Comparison of ENCODE assay signal across 26 cellular contexts in the genomic region with DNA sequence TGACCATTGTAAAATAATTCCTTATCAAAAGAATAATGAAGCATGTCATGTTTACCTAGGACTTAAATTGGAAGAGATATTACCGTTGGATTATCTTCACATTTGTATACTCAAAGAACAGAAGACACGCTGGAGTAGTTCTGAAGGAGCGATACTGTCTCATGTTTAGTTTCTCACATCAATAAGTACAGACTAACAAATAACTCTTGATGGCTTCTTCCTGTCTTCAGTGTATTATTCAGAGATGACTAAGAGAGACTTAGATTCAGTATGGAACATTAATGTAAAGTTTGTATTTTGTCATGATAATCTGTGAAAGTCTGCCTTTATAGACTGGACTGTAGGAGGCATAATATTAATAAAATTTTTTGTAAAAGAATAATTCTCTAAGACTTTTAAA.
A peak's percentile ranks its signal among the peaks of the same experiment; 100 is the strongest.
DNase-seq lines count a peak whose midpoint lies in the region; ATAC-seq, FAIRE-seq and TF ChIP-seq lines count a peak whose summit lies in the region.
"Had no signal": no experiment of that assay in that cellular context is flagged by ENCODE, and none has a peak within 500 bp of the region (broad histone marks: within the 10 kb centered on the region; RNA-seq: fewer than 3 reads in every experiment).

No MANE protein-coding gene starts in this region.

- H3K4me1 ChIP-seq in OCI-LY1 (ENCODE audit: insufficient read depth, low read length, severe bottlenecking) (peaks cover 54% of the 10 kb centered on the region), endothelial cell of umbilical vein (ENCODE audit: control insufficient read depth, extremely low read depth, insufficient read depth, low read length) (no peaks in the 10 kb centered on the region), esophagus squamous epithelium (no peaks in the 10 kb centered on the region)
- H3K4me1 ChIP-seq: BE2C, Peyer's patch had no signal

- H3K79me2 ChIP-seq in OCI-LY1 (ENCODE audit: insufficient read depth, low read length) (no peaks in the 10 kb centered on the region), endothelial cell of umbilical vein (ENCODE audit: control insufficient read depth, insufficient read depth, low read length) (no peaks in the 10 kb centered on the region)

- H3K36me3 Mint-ChIP-seq in stimulated activated naive CD8-positive, alpha-beta T cell treated with anti-CD3 and anti-CD28 coated beads, Interleukin-15, Interleukin-2, amounts not matched to agents 100 ng/mL and 50 ng/mL, for 24 hours (ENCODE audit: low read depth): no peaks in the 10 kb centered on the region
- H3K36me3 Mint-ChIP-seq: CD14-positive monocyte; CD8-positive, alpha-beta memory T cell; T-cell had no signal

- H3K4me3 ChIP-seq in OCI-LY1 (ENCODE audit: low read depth, low read length, poor library complexity, severe bottlenecking) (no peak overlapping the region), endothelial cell of umbilical vein (replicated peaks in 1 of 3; ENCODE audit: insufficient read depth in 1 of 3, low read depth in 1 of 3, low read length in 3 of 3) (no peak overlapping the region), esophagus squamous epithelium (no peak overlapping the region)
- H3K4me3 ChIP-seq: GM23338, Peyer's patch, SK-N-MC had no signal

- no peaks in the 10 kb centered on the region for H3K36me3 ChIP-seq in OCI-LY1 (ENCODE audit: insufficient read depth, low read length)
- no peaks in the 10 kb centered on the region for H3K36me3 ChIP-seq in endothelial cell of umbilical vein (ENCODE audit: control insufficient read depth in 2 of 2, extremely low read depth in 1 of 2, insufficient read depth in 2 of 2, low read length in 2 of 2)
- H3K36me3 ChIP-seq in esophagus squamous epithelium: no peaks in the 10 kb centered on the region
- H3K36me3 ChIP-seq: BE2C, Peyer's patch had no signal

- H2AFZ ChIP-seq in OCI-LY1 (ENCODE audit: low read length): no peak overlapping the region
- H2AFZ ChIP-seq in endothelial cell of umbilical vein (ENCODE audit: low read depth, low read length): no peak overlapping the region
- H2AFZ ChIP-seq: GM23338 had no signal

- H3F3A ChIP-seq in OCI-LY1 (ENCODE audit: insufficient read depth, low read length): no peaks in the 10 kb centered on the region

- H3K9ac ChIP-seq in OCI-LY1 (ENCODE audit: low read length) (no peak overlapping the region), endothelial cell of umbilical vein (replicated peaks; ENCODE audit: extremely low read depth, insufficient read depth, low read length) (no peak overlapping the region)

- dilution Hi-C loops in endothelial cell of umbilical vein (cut with MboI; ENCODE audit: extremely low pct_ligation_motif_present, low sequenced_read_pairs): no loop called here

- no peaks in the 10 kb centered on the region for H3K27me3 Mint-ChIP-seq in stimulated activated naive CD8-positive, alpha-beta T cell treated with anti-CD3 and anti-CD28 coated beads, Interleukin-15, Interleukin-2, amounts not matched to agents 100 ng/mL and 50 ng/mL, for 24 hours
- H3K27me3 Mint-ChIP-seq: CD8-positive, alpha-beta memory T cell; T-cell had no signal

- WGBS in esophagus squamous epithelium, 2 donors: 71 to 73% methylated on average over 3 of the region's 3 CpGs

- peak overlapping the region; percentile 20 for H3K27ac ChIP-seq in OCI-LY1 (ENCODE audit: low read depth, low read length, poor library complexity, severe bottlenecking)
- H3K27ac ChIP-seq in endothelial cell of umbilical vein (ENCODE audit: insufficient read depth, low read depth, low read length): no peak overlapping the region
- H3K27ac ChIP-seq in esophagus squamous epithelium: no peak overlapping the region
- H3K27ac ChIP-seq: Peyer's patch, SK-N-MC had no signal

- peaks cover 5% of the 10 kb centered on the region for H3K9me3 Mint-ChIP-seq in stimulated activated naive CD8-positive, alpha-beta T cell treated with anti-CD3 and anti-CD28 coated beads, Interleukin-15, Interleukin-2, amounts not matched to agents 100 ng/mL and 50 ng/mL, for 24 hours
- H3K9me3 Mint-ChIP-seq: CD14-positive monocyte; CD8-positive, alpha-beta memory T cell; GM23338; H9; T-cell had no signal

- H3K9me1 ChIP-seq in endothelial cell of umbilical vein (replicated peaks; ENCODE audit: control insufficient read depth, extremely low read depth, insufficient read depth, low read length): no peaks in the 10 kb centered on the region

- H3K4me2 ChIP-seq in OCI-LY1 (ENCODE audit: low read length) (no peak overlapping the region), endothelial cell of umbilical vein (ENCODE audit: insufficient read depth, low read length) (no peak overlapping the region)
- H3K4me2 ChIP-seq: GM23338 had no signal

- TF ChIP-seq POLR2A in endothelial cell of umbilical vein (IDR thresholded peaks at IDR 0.05; ENCODE audit: low read depth, low read length): no peak
- TF ChIP-seq POLR2A in esophagus squamous epithelium (IDR thresholded peaks at IDR 0.05): no peak

- FAIRE-seq in endothelial cell of umbilical vein (lab: Jason Lieb, UNC): no peak

- BruUV-seq in endothelial cell of umbilical vein (replicated peaks; lab: Mats Ljungman, UMichigan): no TSS peak

- H3K4me3 Mint-ChIP-seq in stimulated activated naive CD8-positive, alpha-beta T cell treated with anti-CD3 and anti-CD28 coated beads, Interleukin-15, Interleukin-2, amounts not matched to agents 100 ng/mL and 50 ng/mL, for 24 hours: no peak overlapping the region
- H3K4me3 Mint-ChIP-seq: CD14-positive monocyte; CD8-positive, alpha-beta memory T cell; GM23338; H9; T-cell had no signal

- H3K27me3 ChIP-seq in OCI-LY1 (ENCODE audit: insufficient read depth, low read length) (no peaks in the 10 kb centered on the region), endothelial cell of umbilical vein (ENCODE audit: control insufficient read depth in 2 of 2, insufficient read depth in 2 of 2, low read length in 2 of 2) (peaks cover 0 to 2% of the 10 kb centered on the region in 2 experiments), esophagus squamous epithelium (no peaks in the 10 kb centered on the region)
- H3K27me3 ChIP-seq: Peyer's patch had no signal

- intact Hi-C loops in endothelial cell of umbilical vein (cut with micrococcal nuclease) (no loop called here), esophagus squamous epithelium (cut with DNase I) (no loop called here)

- POLR2A ChIA-PET in endothelial cell of umbilical vein (lab: Charles Lee): no interaction called here

- H3K27ac Mint-ChIP-seq in stimulated activated naive CD8-positive, alpha-beta T cell treated with anti-CD3 and anti-CD28 coated beads, Interleukin-15, Interleukin-2, amounts not matched to agents 100 ng/mL and 50 ng/mL, for 24 hours: peak overlapping the region; percentile 46
- H3K27ac Mint-ChIP-seq: CD14-positive monocyte; CD8-positive, alpha-beta memory T cell; GM23338; H9; T-cell had no signal

- H3K4me1 Mint-ChIP-seq in stimulated activated naive CD8-positive, alpha-beta T cell treated with anti-CD3 and anti-CD28 coated beads, Interleukin-15, Interleukin-2, amounts not matched to agents 100 ng/mL and 50 ng/mL, for 24 hours (ENCODE audit: low read depth): peaks cover 27% of the 10 kb centered on the region
- H3K4me1 Mint-ChIP-seq: CD8-positive, alpha-beta memory T cell; T-cell had no signal

- ATAC-seq in stimulated activated naive CD8-positive, alpha-beta T cell treated with anti-CD3 and anti-CD28 coated beads, Interleukin-15, Interleukin-2, amounts not matched to agents 100 U/mL and 50 U/mL, for 24 hours: no peak
- no peak for ATAC-seq in GM21619 (IDR thresholded peaks at IDR 0.05; ENCODE audit: unreplicated experiment)
- ATAC-seq: GM23338, T-cell had no signal

- CTCF ChIA-PET in endothelial cell of umbilical vein (lab: Charles Lee): no interaction called here

- H3K9me3 ChIP-seq in OCI-LY1 (ENCODE audit: low read length) (no peaks in the 10 kb centered on the region), endothelial cell of umbilical vein (replicated peaks; ENCODE audit: control insufficient read depth, insufficient read depth, low read length) (no peaks in the 10 kb centered on the region), esophagus squamous epithelium (no peaks in the 10 kb centered on the region)
- H3K9me3 ChIP-seq: BE2C, Peyer's patch had no signal

- DNase-seq in stimulated activated naive CD8-positive, alpha-beta T cell treated with anti-CD3 and anti-CD28 coated beads, Interleukin-15, Interleukin-2, amounts not matched to agents 100 U/mL and 50 U/mL, for 24 hours: no peak
- DNase-seq in endothelial cell of umbilical vein (ENCODE audit: low read depth, low spot score) (no peak), iPS-NIHi11 (ENCODE audit: low spot score) (no peak), esophagus squamous epithelium (lab: John Stamatoyannopoulos, UW) (no peak)
- DNase-seq: BE2C; Calu3; CD8-positive, alpha-beta memory T cell; H9; KBM-7; MV-4-11; NCI-H1105; NCI-H1436 treated with DMSO at 0.1 percent for 48 hours; NCI-H187 treated with DMSO at 0.1 percent for 48 hours; NCI-H446 treated with DMSO at 0.1 percent for 48 hours; NCI-H526; NCI-H82; NK-92 treated with Interleukin-12 subunit alpha and Interleukin-12 subunit beta, amount 100 ng/mL, for 24 hours; Peyer's patch; SHP77 treated with DMSO at 0.1 percent for 48 hours; T-cell had no signal

- TF ChIP-seq CTCF in OCI-LY1 (IDR thresholded peaks at IDR 0.05; ENCODE audit: low read length) (no peak), endothelial cell of umbilical vein (IDR thresholded peaks at IDR 0.05; ENCODE audit: extremely low read depth in 1 of 2, insufficient read depth in 1 of 2, low read depth in 1 of 2, low read length in 2 of 2) (no peak), esophagus squamous epithelium (IDR thresholded peaks at IDR 0.05) (no peak)

- H4K20me1 ChIP-seq in OCI-LY1 (ENCODE audit: insufficient read depth, low read length) (no peaks in the 10 kb centered on the region), endothelial cell of umbilical vein (replicated peaks; ENCODE audit: control insufficient read depth, extremely low read depth, insufficient read depth, low read length) (no peaks in the 10 kb centered on the region)

- no peaks in the 10 kb centered on the region for H3K9me2 ChIP-seq in OCI-LY1 (ENCODE audit: low read depth, low read length)

TF ChIP-seq in endothelial cell of umbilical vein, 7 proteins besides CTCF, POLR2A, EP300 and RAD21:
- TF ChIP-seq POLR2AphosphoS5 (IDR thresholded peaks at IDR 0.05; ENCODE audit: insufficient read depth, low read depth, low read length) (no peak), FOS (IDR thresholded peaks at IDR 0.05; ENCODE audit: borderline replicate concordance, insufficient read depth, low read length) (peak; percentile 19), GATA2 (IDR thresholded peaks at IDR 0.05; ENCODE audit: insufficient read depth, insufficient read length, low read depth, low read length) (no peak), EZH2 (IDR thresholded peaks at IDR 0.05; ENCODE audit: borderline replicate concordance, low read depth, low read length, severe bottlenecking) (no peak), JUN (IDR thresholded peaks at IDR 0.05; ENCODE audit: borderline replicate concordance, insufficient read depth, insufficient read length, low read depth) (no peak)
